In the genomic region with DNA sequence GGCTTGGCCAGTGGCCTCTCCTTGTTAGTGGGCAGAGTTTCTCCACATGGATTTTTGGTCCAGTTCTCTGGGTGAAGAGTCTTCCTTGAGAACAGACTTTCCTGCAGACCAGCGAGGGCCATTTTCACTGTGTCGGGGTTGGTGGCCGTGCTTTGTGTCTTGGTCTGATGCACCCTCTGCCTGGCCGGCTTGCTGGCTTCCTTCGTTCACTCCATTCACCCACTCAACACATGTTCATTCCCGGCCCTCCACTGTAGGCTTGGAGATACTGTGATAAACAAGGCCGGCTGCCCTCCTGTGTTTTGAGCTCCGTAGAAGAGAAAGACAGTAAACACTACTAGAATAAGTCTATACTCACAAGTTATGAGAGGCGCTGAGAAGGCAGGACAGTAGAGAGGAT, we compare ENCODE assay signal across 32 cellular contexts.
"Had no signal": no experiment of that assay in that cellular context is flagged by ENCODE, and none has a peak within 500 bp of the region (broad histone marks: within the 10 kb centered on the region; RNA-seq: fewer than 3 reads in every experiment).

No MANE protein-coding gene starts in this region.

- H3K4me1 Mint-ChIP-seq: activated CD4-positive, alpha-beta T cell treated with anti-CD3 and anti-CD28 coated beads, Interleukin-2, amount 10 ng/mL, durations not matched to agents 24 days and 14 days; activated T-helper 17 cell treated with anti-CD3 and anti-CD28 coated beads, Interleukin-2, amount 50 U/mL, for 72 hours; central memory CD8-positive, alpha-beta T cell had no signal

- H3K27me3 ChIP-seq: adrenal gland, body of pancreas, MG63, SJCRH30 had no signal

- H3K36me3 ChIP-seq: adrenal gland, MG63, WERI-Rb-1 had no signal

- H3K27me3 Mint-ChIP-seq: activated CD4-positive, alpha-beta T cell treated with anti-CD3 and anti-CD28 coated beads, Interleukin-2, amount 10 ng/mL, durations not matched to agents 24 days and 14 days; activated CD8-positive, alpha-beta T cell treated with anti-CD3 and anti-CD28 coated beads for 36 hours had no signal

- H3K9me3 ChIP-seq: adrenal gland, body of pancreas, MG63, SJCRH30 had no signal

- DNase-seq: activated CD4-positive, alpha-beta T cell treated with anti-CD3 and anti-CD28 coated beads, Interleukin-2, amount 10 ng/mL, durations not matched to agents 24 days and 14 days; activated CD4-positive, alpha-beta T cell treated with anti-CD3 and anti-CD28 coated beads, Interleukin-2, amount 50 U/mL, for 4 hours; activated CD8-positive, alpha-beta T cell treated with anti-CD3 and anti-CD28 coated beads for 36 hours; activated gamma-delta T cell; activated naive CD4-positive, alpha-beta T cell treated with Interleukin-2 at 50 U/mL for 16 hours; activated T-cell treated with anti-CD3 and anti-CD28 coated beads, Interleukin-2, amount 50 U/mL, for 1 hour; activated T-cell treated with anti-CD3 and anti-CD28 coated beads, Interleukin-2, amount 50 U/mL, for 72 hours; adrenal gland; body of pancreas; Kasumi-1; KG1; MG63; MV-4-11; NCI-H1092; NCI-H1436 treated with DMSO at 0.1 percent for 48 hours; NCI-H1694 treated with DMSO at 0.1 percent for 48 hours; NCI-H2029; NCI-H345; NCI-H510A; NCI-H526; NCI-H748 treated with DMSO at 0.1 percent for 48 hours; NK-92 treated with Interleukin-12 subunit alpha and Interleukin-12 subunit beta, amount 100 ng/mL, for 24 hours; PC-9; SJCRH30; T1000; WERI-Rb-1 had no signal

- ATAC-seq: activated CD8-positive, alpha-beta T cell treated with anti-CD3 and anti-CD28 coated beads for 36 hours; activated naive CD4-positive, alpha-beta T cell treated with anti-CD3 and anti-CD28 coated beads, Interleukin-2, amount 50 U/mL, for 72 hours; activated T-cell treated with anti-CD3 and anti-CD28 coated beads, Interleukin-2, amount 50 U/mL, for 72 hours; activated T-helper 17 cell treated with anti-CD3 and anti-CD28 coated beads, Interleukin-2, amount 50 U/mL, for 72 hours; body of pancreas; Right ventricle myocardium inferior had no signal

- H3K4me3 ChIP-seq: adrenal gland, body of pancreas, MG63, PC-9, SJCRH30, SK-N-MC had no signal

- H3K4me2 ChIP-seq: PC-9 had no signal

- H3K27ac Mint-ChIP-seq: activated CD4-positive, alpha-beta T cell treated with anti-CD3 and anti-CD28 coated beads, Interleukin-2, amount 10 ng/mL, durations not matched to agents 24 days and 14 days; activated CD8-positive, alpha-beta T cell treated with anti-CD3 and anti-CD28 coated beads for 36 hours; activated naive CD4-positive, alpha-beta T cell treated with anti-CD3 and anti-CD28 coated beads, Interleukin-2, amount 50 U/mL, for 72 hours; activated T-cell treated with anti-CD3 and anti-CD28 coated beads, Interleukin-2, amount 50 U/mL, for 72 hours; activated T-helper 17 cell treated with anti-CD3 and anti-CD28 coated beads, Interleukin-2, amount 50 U/mL, for 72 hours had no signal

- H3K4me3 Mint-ChIP-seq: activated CD4-positive, alpha-beta T cell treated with anti-CD3 and anti-CD28 coated beads, Interleukin-2, amount 10 ng/mL, durations not matched to agents 24 days and 14 days; activated CD8-positive, alpha-beta T cell treated with anti-CD3 and anti-CD28 coated beads for 36 hours; activated T-cell treated with anti-CD3 and anti-CD28 coated beads, Interleukin-2, amount 50 U/mL, for 72 hours; activated T-helper 17 cell treated with anti-CD3 and anti-CD28 coated beads, Interleukin-2, amount 50 U/mL, for 72 hours; central memory CD8-positive, alpha-beta T cell had no signal

- H3K9me3 Mint-ChIP-seq: activated CD4-positive, alpha-beta T cell treated with anti-CD3 and anti-CD28 coated beads, Interleukin-2, amount 10 ng/mL, durations not matched to agents 24 days and 14 days; activated CD8-positive, alpha-beta T cell treated with anti-CD3 and anti-CD28 coated beads for 36 hours; activated naive CD4-positive, alpha-beta T cell treated with anti-CD3 and anti-CD28 coated beads, Interleukin-2, amount 50 U/mL, for 72 hours; activated T-cell treated with anti-CD3 and anti-CD28 coated beads, Interleukin-2, amount 50 U/mL, for 72 hours; activated T-helper 17 cell treated with anti-CD3 and anti-CD28 coated beads, Interleukin-2, amount 50 U/mL, for 72 hours; central memory CD8-positive, alpha-beta T cell had no signal

- H3K36me3 Mint-ChIP-seq: activated naive CD4-positive, alpha-beta T cell treated with anti-CD3 and anti-CD28 coated beads, Interleukin-2, amount 50 U/mL, for 72 hours had no signal

- H3K4me1 ChIP-seq: adrenal gland, body of pancreas, SJCRH30 had no signal

- H3K27ac ChIP-seq: adrenal gland, body of pancreas, PC-9, RWPE1, SJCRH30, SK-N-MC, WERI-Rb-1 had no signal
